8 cellular contexts compared by ENCODE assay signal in the genomic region with DNA sequence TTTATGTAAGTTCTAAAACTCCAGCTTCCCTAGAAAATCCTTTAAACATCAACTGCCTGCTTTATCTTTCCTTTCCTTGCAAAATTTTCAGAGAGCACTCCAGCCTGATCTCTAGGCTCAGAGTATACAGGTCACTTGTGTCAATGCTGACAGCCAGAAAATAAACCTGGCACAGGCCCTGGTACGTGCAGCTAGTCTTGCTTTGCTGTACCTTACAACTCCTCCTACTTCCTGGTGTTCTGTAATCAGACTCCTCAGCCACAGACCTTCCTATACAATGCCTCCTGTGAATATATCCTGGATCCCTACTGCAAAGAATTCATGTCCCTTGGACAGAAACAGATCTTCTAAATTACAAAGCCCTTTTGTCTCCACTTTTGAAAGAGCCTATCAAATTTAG. TPM values are rescaled to one million over a fixed set of nuclear protein-coding genes. Genes with fewer than 3 reads are reported as not detected.
A peak's percentile ranks its signal among the peaks of the same experiment; 100 is the strongest.
DNase-seq lines count a peak whose midpoint lies in the region; ATAC-seq and TF ChIP-seq lines count a peak whose summit lies in the region.

No MANE protein-coding gene starts in this region.

- no peaks in the 10 kb centered on the region for H3K36me3 ChIP-seq in gastrocnemius medialis

- in situ Hi-C loops in gastrocnemius medialis (cut with MboI; ENCODE audit: low sequenced_read_pairs in 4 of 4): loop anchor here in 1 of 4 donors (25.0 kb wide), 2 partner anchors 90 to 190 kb away; no protein-coding TSS in a partner anchor

- H3K4me1 ChIP-seq in gastrocnemius medialis: no peaks in the 10 kb centered on the region

- intact Hi-C loops in gastrocnemius medialis (cut with DNase I; ENCODE audit: low total_unique reads): no loop called here

- no peak for TF ChIP-seq CTCF in gastrocnemius medialis (IDR thresholded peaks at IDR 0.05 in 4 of 5, conservative IDR thresholded peaks at IDR 0.05 in 1 of 5)

- no peaks in the 10 kb centered on the region for H3K9me3 ChIP-seq in gastrocnemius medialis

- ATAC-seq in HG02678 (IDR thresholded peaks at IDR 0.05; ENCODE audit: unreplicated experiment) (peak; percentile 25), gastrocnemius medialis (peak; percentile 46 to 68), HG03460 (IDR thresholded peaks at IDR 0.05; ENCODE audit: unreplicated experiment) (no peak)

- H3K27me3 ChIP-seq in gastrocnemius medialis: no peaks in the 10 kb centered on the region

- DNase-seq in GF-D8 (lab: John Stamatoyannopoulos, UW): peak; percentile 79
- peak; percentile 33 for DNase-seq in OCI-M1 (lab: John Stamatoyannopoulos, UW)
- peak; percentile 46 for DNase-seq in dermis blood vessel endothelial cell
- no peak for DNase-seq in gastrocnemius medialis
- no peak for DNase-seq in inferior parietal cortex (ENCODE audit: extremely low spot score)
- no peak for DNase-seq in cerebellar cortex (ENCODE audit: low spot score)

- H3K27ac ChIP-seq in gastrocnemius medialis: peak overlapping the region in 2 of 4 donors; percentile 11 to 53

- H3K4me3 ChIP-seq in gastrocnemius medialis: no peak overlapping the region

- no peak for TF ChIP-seq POLR2A in gastrocnemius medialis (IDR thresholded peaks at IDR 0.05)

RNA-seq across cellular contexts. Expression of a gene that starts 24.2 kb away (rescaled TPM):
- total RNA-seq in dermis blood vessel endothelial cell (195 and 245 TPM in 2 replicates), gastrocnemius medialis (10 to 100 TPM; 12.5 to 38.0 (median 22.6) TPM)

RNA-seq across cellular contexts. Expression of a gene that starts 53.7 kb away (rescaled TPM):
- total RNA-seq in dermis blood vessel endothelial cell (3.7 and 9.2 TPM in 2 replicates), gastrocnemius medialis (not detected)

Comparison
In these comparisons a context has a peak if more than half of its experiments do, and no peak if none do; other contexts are left out.
1. DNase-seq: peak in GF-D8 (single experiment), OCI-M1 (single experiment) and dermis blood vessel endothelial cell (single experiment); none in gastrocnemius medialis (0 of 2), inferior parietal cortex (single experiment) and cerebellar cortex (single experiment).